Comparison of ENCODE assay signal across 10 cellular contexts in the genomic region with DNA sequence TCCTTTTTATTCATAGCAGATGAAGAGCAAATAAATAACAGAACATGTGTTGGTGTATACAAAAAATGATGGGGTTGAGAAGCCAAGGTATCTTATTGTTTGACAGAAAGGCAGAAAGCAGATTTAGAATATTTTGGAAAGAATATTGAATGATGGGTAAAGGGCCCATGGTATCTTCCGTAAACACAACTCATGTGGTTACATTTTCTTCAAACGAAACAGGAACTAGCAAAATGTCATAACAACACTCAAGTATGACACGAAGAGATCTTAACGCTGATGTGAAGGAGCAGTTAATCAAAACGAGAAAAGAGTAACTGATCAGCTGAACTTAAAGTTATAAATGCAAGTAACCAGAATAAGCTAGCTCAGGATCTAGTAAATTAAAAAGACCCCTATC.
DNase-seq lines count a peak whose midpoint lies in the region; ATAC-seq and TF ChIP-seq lines count a peak whose summit lies in the region.
"Had no signal": no experiment of that assay in that cellular context is flagged by ENCODE, and none has a peak within 500 bp of the region (broad histone marks: within the 10 kb centered on the region; RNA-seq: fewer than 3 reads in every experiment).

No MANE protein-coding gene starts in this region.

- H3K27me3 ChIP-seq in CD4-positive, alpha-beta T cell (ENCODE audit: control insufficient read depth, insufficient read depth, low read length) = no peaks in the 10 kb centered on the region
- H3K27me3 ChIP-seq in stomach = no peaks in the 10 kb centered on the region
- no peaks in the 10 kb centered on the region for H3K27me3 ChIP-seq in Karpas-422 (ENCODE audit: low read length)
- H3K27me3 ChIP-seq in endodermal cell (ENCODE audit: control insufficient read depth, insufficient read depth, low read length, poor library complexity, severe bottlenecking) = no peaks in the 10 kb centered on the region

- no peak overlapping the region for H3K4me2 ChIP-seq in Karpas-422 (ENCODE audit: low read depth, low read length, poor library complexity, severe bottlenecking)

- H2AFZ ChIP-seq in Karpas-422 (ENCODE audit: low read length) = no peak overlapping the region

- no peak for TF ChIP-seq POLR2A in stomach (IDR thresholded peaks at IDR 0.05)

- TF ChIP-seq CTCF in CD4-positive, alpha-beta T cell (IDR thresholded peaks at IDR 0.05) = no peak
- TF ChIP-seq CTCF in stomach (IDR thresholded peaks at IDR 0.05) = no peak
- TF ChIP-seq CTCF in endodermal cell (conservative IDR thresholded peaks at IDR 0.05) = no peak

- no peaks in the 10 kb centered on the region for H3K9me3 Mint-ChIP-seq in CD4-positive, alpha-beta T cell
- H3K9me3 Mint-ChIP-seq in endodermal cell = peaks cover 3% of the 10 kb centered on the region

- H3K4me1 ChIP-seq in stomach (peaks cover 0 to 11% (median 2%) of the 10 kb centered on the region in 4 donors), Karpas-422 (ENCODE audit: low read length) (no peaks in the 10 kb centered on the region), endodermal cell (ENCODE audit: control insufficient read depth, insufficient read depth, low read length) (no peaks in the 10 kb centered on the region)

- H3K4me1 Mint-ChIP-seq in CD4-positive, alpha-beta T cell (ENCODE audit: low read depth) = peaks cover 17% of the 10 kb centered on the region
- H3K4me1 Mint-ChIP-seq in T-helper 17 cell (peaks cover 3% of the 10 kb centered on the region), endodermal cell (peaks cover 2% of the 10 kb centered on the region)

- ATAC-seq in CD4-positive, alpha-beta T cell (ENCODE audit: poor library complexity) = peak; percentile 54
- ATAC-seq in GM19043 (IDR thresholded peaks at IDR 0.05; ENCODE audit: low read depth, unreplicated experiment) (peak; percentile 61), HG03159 (IDR thresholded peaks at IDR 0.05; ENCODE audit: unreplicated experiment) (peak; percentile 79), T-helper 17 cell (peak; percentile 59), GM21381 (IDR thresholded peaks at IDR 0.05; ENCODE audit: unreplicated experiment) (no peak)

- no peaks in the 10 kb centered on the region for H3K9me3 ChIP-seq in CD4-positive, alpha-beta T cell (ENCODE audit: control insufficient read depth, low read length)
- H3K9me3 ChIP-seq in T-helper 17 cell (ENCODE audit: control insufficient read depth, low read length, poor library complexity, severe bottlenecking) (no peaks in the 10 kb centered on the region), stomach (no peaks in the 10 kb centered on the region), Karpas-422 (ENCODE audit: low read length) (no peaks in the 10 kb centered on the region), endodermal cell (ENCODE audit: control insufficient read depth, low read length) (no peaks in the 10 kb centered on the region)

- no peaks in the 10 kb centered on the region for H3K36me3 ChIP-seq in stomach
- H3K36me3 ChIP-seq in Karpas-422 (ENCODE audit: insufficient read depth, low read length) = no peaks in the 10 kb centered on the region
- H3K36me3 ChIP-seq in endodermal cell (ENCODE audit: control insufficient read depth, insufficient read depth, low read length) = no peaks in the 10 kb centered on the region

- intact Hi-C loops in CD4-positive, alpha-beta T cell (cut with DNase I, micrococcal nuclease) = no loop called here
- intact Hi-C loops in stomach (cut with DNase I; ENCODE audit: low total_unique reads) = no loop called here

- WGBS in stomach, 5 donors = 62 to 77% (median 69%) methylated on average over 5 of the region's 5 CpGs
- WGBS in endodermal cell (ENCODE audit: insufficient coverage in 1 of 2, insufficient read length in 1 of 2), 2 experiments = 89 to 93% methylated on average over 3 to 5 of the region's 5 CpGs

- CTCF ChIA-PET in CD4-positive, alpha-beta T cell (lab: Charles Lee) = no interaction called here

- H3K9ac ChIP-seq in Karpas-422 (ENCODE audit: low read length) = no peak overlapping the region
- H3K9ac ChIP-seq in endodermal cell (ENCODE audit: extremely low read depth, low read length, poor library complexity, severe bottlenecking) = no peak overlapping the region

- H3K79me2 ChIP-seq in Karpas-422 (ENCODE audit: low read length) = no peaks in the 10 kb centered on the region

- H3K4me3 ChIP-seq in stomach (no peak overlapping the region), Karpas-422 (ENCODE audit: low read length) (no peak overlapping the region), endodermal cell (ENCODE audit: low read length) (no peak overlapping the region)

- peak overlapping the region; percentile 64 for H3K27ac Mint-ChIP-seq in CD4-positive, alpha-beta T cell
- no peak overlapping the region for H3K27ac Mint-ChIP-seq in T-helper 17 cell
- no peak overlapping the region for H3K27ac Mint-ChIP-seq in endodermal cell

- no peaks in the 10 kb centered on the region for H4K20me1 ChIP-seq in Karpas-422 (ENCODE audit: insufficient read depth, low read depth, low read length)

- POLR2A ChIA-PET in CD4-positive, alpha-beta T cell (lab: Charles Lee) = no interaction called here

- H3K4me3 Mint-ChIP-seq in CD4-positive, alpha-beta T cell = peak overlapping the region; percentile 12
- H3K4me3 Mint-ChIP-seq in T-helper 17 cell = no peak overlapping the region
- no peak overlapping the region for H3K4me3 Mint-ChIP-seq in endodermal cell

- no peaks in the 10 kb centered on the region for H3K9me2 ChIP-seq in Karpas-422 (replicated peaks; ENCODE audit: insufficient read depth, low read length)

- no peak for DNase-seq in CD4-positive, alpha-beta T cell
- no peak for DNase-seq in T-helper 17 cell
- no peak for DNase-seq in stomach
- DNase-seq in Karpas-422 = no peak
- DNase-seq in endodermal cell = no peak
- DNase-seq: small intestine; stimulated activated CD8-positive, alpha-beta memory T cell treated with anti-CD3 and anti-CD28 coated beads, Interleukin-4, amount 100 ng/mL, for 48 hours had no signal

- no peak for TF ChIP-seq EP300 in stomach (IDR thresholded peaks at IDR 0.05)

- H3K27ac ChIP-seq in CD4-positive, alpha-beta T cell (ENCODE audit: low read depth, low read length) = no peak overlapping the region
- H3K27ac ChIP-seq in stomach (no peak overlapping the region), Karpas-422 (ENCODE audit: low read length) (no peak overlapping the region), endodermal cell (ENCODE audit: low read depth, low read length) (no peak overlapping the region)

- no peaks in the 10 kb centered on the region for H3K36me3 Mint-ChIP-seq in CD4-positive, alpha-beta T cell (ENCODE audit: low read depth)
- H3K36me3 Mint-ChIP-seq in T-helper 17 cell (ENCODE audit: low read depth) (no peaks in the 10 kb centered on the region), endodermal cell (ENCODE audit: low read depth) (no peaks in the 10 kb centered on the region)

- H3K27me3 Mint-ChIP-seq in CD4-positive, alpha-beta T cell = no peaks in the 10 kb centered on the region
- H3K27me3 Mint-ChIP-seq in T-helper 17 cell (no peaks in the 10 kb centered on the region), endodermal cell (ENCODE audit: insufficient read depth) (no peaks in the 10 kb centered on the region)
